ENCODE assay signal across 24 cellular contexts in genomic region chr3:121274411-121274810, GRCh38.
"Had no signal": no experiment of that assay in that cellular context is flagged by ENCODE, and none has a peak within 500 bp of the region (broad histone marks: within the 10 kb centered on the region; RNA-seq: fewer than 3 reads in every experiment).

No MANE protein-coding gene starts in this region.

- ATAC-seq: left colon; left lung; lower lobe of right lung; natural killer cell; sciatic nerve; stimulated activated naive B cell treated with anti-CD40 and anti-IgM and Interleukin-4, amounts not matched to agents 10 μg/mL and 1 μg/mL and 100 μg/mL, for 72 hours; stimulated activated naive CD8-positive, alpha-beta T cell treated with anti-CD3 and anti-CD28 coated beads, Interleukin-15, Interleukin-2, amounts not matched to agents 100 U/mL and 50 U/mL, for 24 hours had no signal

- FAIRE-seq: keratinocyte had no signal

- H3K36me3 ChIP-seq: left lung, lower lobe of right lung, neural progenitor cell, ovary, right atrium auricular region, suprapubic skin, tibial nerve had no signal

- H3K9ac ChIP-seq: neural progenitor cell had no signal

- H2AFZ ChIP-seq: neural progenitor cell had no signal

- H3K4me2 ChIP-seq: neural progenitor cell had no signal

- H3K27me3 ChIP-seq: left lung, neural progenitor cell, ovary, right atrium auricular region, suprapubic skin, tibial nerve, uterus had no signal

- H3K27ac ChIP-seq: left lung, lower lobe of right lung, neural progenitor cell, ovary, right atrium auricular region, skin epidermis, suprapubic skin, tibial nerve, uterus had no signal

- H3K4me3 ChIP-seq: left lung, lower lobe of right lung, neural progenitor cell, ovary, right atrium auricular region, skin epidermis, suprapubic skin, tibial nerve, uterus had no signal

- DNase-seq: hippocampal formation; kidney glomerular epithelial cell; left colon; lower lobe of right lung; mesendoderm; naive B cell; natural killer cell; nephron progenitor cell; ovary; stimulated activated CD4-positive, alpha-beta T cell treated with anti-CD3 and anti-CD28 coated beads, Interleukin-12 subunit alpha, Interleukin-12 subunit beta, amount 100 ng/mL, for 4 hours; stimulated activated CD4-positive, alpha-beta T cell treated with anti-CD3 and anti-CD28 coated beads, Interleukin-15, amount 100 ng/mL, for 24 hours; stimulated activated CD4-positive, alpha-beta T cell treated with anti-CD3 and anti-CD28 coated beads, Interleukin-2, amount 100 ng/mL, for 24 hours; stimulated activated CD4-positive, alpha-beta T cell treated with anti-CD3 and anti-CD28 coated beads, Interleukin-4, amount 100 ng/mL, for 1 hour; stimulated activated naive B cell treated with anti-CD40 and anti-IgM and Interleukin-4, amounts not matched to agents 10 μg/mL and 1 μg/mL and 100 μg/mL, for 72 hours; stimulated activated naive CD8-positive, alpha-beta T cell treated with anti-CD3 and anti-CD28 coated beads, Interleukin-15, Interleukin-2, amounts not matched to agents 100 U/mL and 50 U/mL, for 24 hours; uterus had no signal

- H3K4me1 ChIP-seq: left lung, lower lobe of right lung, neural progenitor cell, right atrium auricular region, suprapubic skin, tibial nerve, uterus had no signal
